In genomic region chr6:32609391-32609730, GRCh38 we compare ENCODE assay signal across 1 cellular context.
TF ChIP-seq lines count a peak whose summit lies in the region.

No MANE protein-coding gene starts in this region.

TF ChIP-seq in HCT116, 20 proteins besides CTCF, POLR2A, EP300 and RAD21 (continued from another document):
- TF ChIP-seq REST (IDR thresholded peaks at IDR 0.05; ENCODE audit: low read depth), result no peak
- TF ChIP-seq CBX3 (IDR thresholded peaks at IDR 0.05; ENCODE audit: low read depth), result no peak
- TF ChIP-seq EZH2phosphoT487 (IDR thresholded peaks at IDR 0.05; ENCODE audit: borderline replicate concordance), result no peak
